ENCODE assay signal across 19 cellular contexts in genomic region chr18:13528739-13529392, GRCh38.
"Had no signal": no experiment of that assay in that cellular context is flagged by ENCODE, and none has a peak within 500 bp of the region (broad histone marks: within the 10 kb centered on the region; RNA-seq: fewer than 3 reads in every experiment).

No MANE protein-coding gene starts in this region.

- H3K27me3 ChIP-seq: esophagus muscularis mucosa, gastrocnemius medialis, heart right ventricle, left lung, neutrophil, sigmoid colon, testis, tibial nerve, upper lobe of right lung had no signal

- H3K27ac Mint-ChIP-seq: stimulated activated naive B cell treated with anti-CD40 and anti-IgM and Interleukin-4, amounts not matched to agents 10 μg/mL and 1 μg/mL and 100 μg/mL, for 72 hours; stimulated activated naive CD8-positive, alpha-beta T cell treated with anti-CD3 and anti-CD28 coated beads, Interleukin-15, amount 100 ng/mL, for 72 hours had no signal

- H3K9me3 Mint-ChIP-seq: naive B cell; stimulated activated naive B cell treated with anti-CD40 and anti-IgM and Interleukin-4, amounts not matched to agents 10 μg/mL and 1 μg/mL and 100 μg/mL, for 72 hours; stimulated activated naive CD8-positive, alpha-beta T cell treated with anti-CD3 and anti-CD28 coated beads, Interleukin-15, amount 100 ng/mL, for 72 hours had no signal

- ATAC-seq: gastrocnemius medialis; heart right ventricle; left lung; stimulated activated naive B cell treated with anti-CD40 and anti-IgM and Interleukin-4, amounts not matched to agents 10 μg/mL and 1 μg/mL and 100 μg/mL, for 72 hours; stimulated activated naive CD8-positive, alpha-beta T cell treated with anti-CD3 and anti-CD28 coated beads, Interleukin-15, amount 100 ng/mL, for 72 hours; upper lobe of right lung had no signal

- H3K4me3 Mint-ChIP-seq: stimulated activated naive B cell treated with anti-CD40 and anti-IgM and Interleukin-4, amounts not matched to agents 10 μg/mL and 1 μg/mL and 100 μg/mL, for 72 hours; stimulated activated naive CD8-positive, alpha-beta T cell treated with anti-CD3 and anti-CD28 coated beads, Interleukin-15, amount 100 ng/mL, for 72 hours had no signal

- DNase-seq: effector memory CD4-positive, alpha-beta T cell; gastrocnemius medialis; heart right ventricle; left lung; mesenchymal stem cell; naive B cell; sigmoid colon; stimulated activated CD4-positive, alpha-beta T cell treated with anti-CD3 and anti-CD28 coated beads, Interleukin-2, amount 100 ng/mL, for 24 hours; stimulated activated CD4-positive, alpha-beta T cell treated with anti-CD3 and anti-CD28 coated beads, Interleukin-4, amount 100 ng/mL, for 4 hours; stimulated activated naive B cell treated with anti-CD40 and anti-IgM and Interleukin-4, amounts not matched to agents 10 μg/mL and 1 μg/mL and 100 μg/mL, for 72 hours; stimulated activated naive CD8-positive, alpha-beta T cell treated with anti-CD3 and anti-CD28 coated beads, Interleukin-15, amount 100 ng/mL, for 72 hours; testis; upper lobe of right lung had no signal

- H3K36me3 ChIP-seq: gastrocnemius medialis, left lung, sigmoid colon, tibial nerve, upper lobe of right lung had no signal

- H3K9me3 ChIP-seq: esophagus muscularis mucosa, gastrocnemius medialis, heart right ventricle, left lung, neutrophil, sigmoid colon, testis, tibial nerve, upper lobe of right lung had no signal

- H3K27ac ChIP-seq: epithelial cell of prostate, esophagus muscularis mucosa, gastrocnemius medialis, left lung, neutrophil, sigmoid colon, skin epidermis, testis, tibial nerve, upper lobe of right lung had no signal

- H3K27me3 Mint-ChIP-seq: naive B cell; stimulated activated naive B cell treated with anti-CD40 and anti-IgM and Interleukin-4, amounts not matched to agents 10 μg/mL and 1 μg/mL and 100 μg/mL, for 72 hours; stimulated activated naive CD8-positive, alpha-beta T cell treated with anti-CD3 and anti-CD28 coated beads, Interleukin-15, amount 100 ng/mL, for 72 hours had no signal

- H3K4me1 ChIP-seq: testis, upper lobe of right lung had no signal

- H3K4me3 ChIP-seq: esophagus muscularis mucosa, gastrocnemius medialis, heart right ventricle, left lung, lung, sigmoid colon, skin epidermis, testis, tibial nerve, upper lobe of right lung had no signal
